Comparison of ENCODE assay signal across 22 cellular contexts in genomic region chr4:35793766-35794165, GRCh38.
DNase-seq lines count a peak whose midpoint lies in the region; ATAC-seq and TF ChIP-seq lines count a peak whose summit lies in the region.
"Had no signal": no experiment of that assay in that cellular context is flagged by ENCODE, and none has a peak within 500 bp of the region (broad histone marks: within the 10 kb centered on the region; RNA-seq: fewer than 3 reads in every experiment).

No MANE protein-coding gene starts in this region.

- peaks cover 10% of the 10 kb centered on the region for H3K36me3 Mint-ChIP-seq in mesothelial cell of epicardium
- H3K36me3 Mint-ChIP-seq: CD14-positive monocyte had no signal

- DNase-seq in A172 (ENCODE audit: low spot score) (peak; percentile 16), epithelial cell of prostate (ENCODE audit: low read depth, low spot score) (no peak), mesothelial cell of epicardium (ENCODE audit: low spot score in 2 of 2, unreplicated experiment in 2 of 2) (no peak), SW480 (ENCODE audit: low spot score) (no peak), dermis blood vessel endothelial cell (no peak), Kasumi-1 (lab: John Stamatoyannopoulos, UW) (no peak), NCI-H146 (lab: John Stamatoyannopoulos, UW) (no peak)
- DNase-seq: ACHN; AML-193; BE2C; CD4-positive, alpha-beta T cell; CD8-positive, alpha-beta memory T cell; DMS53; DMS79 treated with DMSO at 0.1 percent for 48 hours; GF-D8; GM23248; HFFc6 had no signal

- H3K27me3 Mint-ChIP-seq in mesothelial cell of epicardium (ENCODE audit: low read depth) = no peaks in the 10 kb centered on the region
- H3K27me3 Mint-ChIP-seq: CD4-positive, alpha-beta T cell; CD8-positive, alpha-beta memory T cell had no signal

- peaks cover 46% of the 10 kb centered on the region for H3K9me3 Mint-ChIP-seq in mesothelial cell of epicardium

- H3K4me3 Mint-ChIP-seq in mesothelial cell of epicardium = no peak overlapping the region
- H3K4me3 Mint-ChIP-seq: CD14-positive monocyte; CD4-positive, alpha-beta T cell; CD8-positive, alpha-beta memory T cell; HFFc6 had no signal

- ATAC-seq in SK-N-SH treated with all-trans-retinoic acid at 6 μM for 48 hours = peak; percentile 62
- ATAC-seq: A549 had no signal

- H3K27ac ChIP-seq in epithelial cell of prostate = peak overlapping the region; percentile 23
- H3K27ac ChIP-seq: 22Rv1; A549; BLaER1 treated with 17β-estradiol and CSF1 and Interleukin-3, amounts not matched to agents 10 nM and 100 nM; GM23248 had no signal

- no peak for TF ChIP-seq CTCF in mesothelial cell of epicardium (IDR thresholded peaks at IDR 0.05; ENCODE audit: unreplicated experiment)

- no peaks in the 10 kb centered on the region for H3K4me1 Mint-ChIP-seq in mesothelial cell of epicardium
- H3K4me1 Mint-ChIP-seq: CD14-positive monocyte; CD8-positive, alpha-beta memory T cell had no signal

- H3K27ac Mint-ChIP-seq in mesothelial cell of epicardium = peak overlapping the region; percentile 11
- H3K27ac Mint-ChIP-seq: CD14-positive monocyte; CD4-positive, alpha-beta T cell; CD8-positive, alpha-beta memory T cell; HFFc6 had no signal

TF ChIP-seq in SK-N-SH treated with all-trans-retinoic acid at 6 μM for 48 hours, 23 proteins besides CTCF, POLR2A, EP300 and RAD21:
- TF ChIP-seq POU6F1 (CRISPR knock-in tag; IDR thresholded peaks at IDR 0.05; ENCODE audit: borderline replicate concordance, low read depth) (no peak), TOX (CRISPR knock-in tag; IDR thresholded peaks at IDR 0.05; ENCODE audit: borderline replicate concordance) (no peak), ZC3H10 (CRISPR knock-in tag; IDR thresholded peaks at IDR 0.05) (no peak), ZNF565 (CRISPR knock-in tag; conservative IDR thresholded peaks at IDR 0.05; ENCODE audit: low read depth) (no peak)
